In genomic region chr18:6798896-6799295, GRCh38 we compare ENCODE assay signal across 27 cellular contexts.
"Had no signal": no experiment of that assay in that cellular context is flagged by ENCODE, and none has a peak within 500 bp of the region (broad histone marks: within the 10 kb centered on the region; RNA-seq: fewer than 3 reads in every experiment).

No MANE protein-coding gene starts in this region.

- H3K27ac ChIP-seq: colonic mucosa, coronary artery, dorsolateral prefrontal cortex, epithelial cell of prostate, esophagus muscularis mucosa, esophagus squamous epithelium, foreskin keratinocyte, gastrocnemius medialis, gastroesophageal sphincter, heart left ventricle, heart right ventricle, hepatocyte had no signal

- H3K27me3 ChIP-seq: colonic mucosa, dorsolateral prefrontal cortex, esophagus muscularis mucosa, esophagus squamous epithelium, foreskin keratinocyte, gastrocnemius medialis, gastroesophageal sphincter, heart left ventricle, heart right ventricle, hepatocyte had no signal

- H3K4me3 ChIP-seq: colonic mucosa, coronary artery, dorsolateral prefrontal cortex, esophagus muscularis mucosa, esophagus squamous epithelium, gastrocnemius medialis, gastroesophageal sphincter, heart left ventricle, heart right ventricle, hepatocyte had no signal

- H3K9me3 ChIP-seq: colonic mucosa, esophagus squamous epithelium had no signal

- ATAC-seq: effector memory CD8-positive, alpha-beta T cell; esophagus mucosa; foreskin keratinocyte; gastrocnemius medialis; gastroesophageal sphincter; heart left ventricle; heart right ventricle had no signal

- FAIRE-seq: colon, endometrium, frontal cortex had no signal

- H3K4me2 ChIP-seq: hepatocyte had no signal

- H3K4me1 ChIP-seq: colonic mucosa, esophagus muscularis mucosa, foreskin keratinocyte, gastroesophageal sphincter, heart left ventricle, heart right ventricle had no signal

- H3K36me3 ChIP-seq: colonic mucosa, esophagus muscularis mucosa, esophagus squamous epithelium, gastrocnemius medialis, gastroesophageal sphincter, heart left ventricle, heart right ventricle had no signal

- H2AFZ ChIP-seq: hepatocyte had no signal

- DNase-seq: colonic mucosa; cortex of kidney; dorsolateral prefrontal cortex; effector CD4-positive, alpha-beta T cell; effector CD8-positive, alpha-beta T cell; effector memory CD4-positive, alpha-beta T cell; effector memory CD8-positive, alpha-beta T cell; endodermal cell; erythroblast; esophagus squamous epithelium; foreskin fibroblast; foreskin keratinocyte; foreskin melanocyte; gastrocnemius medialis; glutamatergic neuron; head of caudate nucleus; heart left ventricle; heart right ventricle had no signal
